In genomic region chr7:141027043-141027442, GRCh38 we compare ENCODE assay signal across 14 cellular contexts.
"Had no signal": no experiment of that assay in that cellular context is flagged by ENCODE, and none has a peak within 500 bp of the region (broad histone marks: within the 10 kb centered on the region; RNA-seq: fewer than 3 reads in every experiment).

No MANE protein-coding gene starts in this region.

- H3K4me3 Mint-ChIP-seq: activated CD8-positive, alpha-beta T cell treated with anti-CD3 and anti-CD28 coated beads for 36 hours; activated T-cell treated with anti-CD3 and anti-CD28 coated beads, Interleukin-2, amount 50 U/mL, for 72 hours had no signal

- H3K27ac Mint-ChIP-seq: activated CD8-positive, alpha-beta T cell treated with anti-CD3 and anti-CD28 coated beads for 36 hours; activated T-cell treated with anti-CD3 and anti-CD28 coated beads, Interleukin-2, amount 50 U/mL, for 72 hours had no signal

- H3K9me3 ChIP-seq: pancreas had no signal

- H3K36me3 ChIP-seq: breast epithelium, lower lobe of right lung, pancreas had no signal

- H3K27ac ChIP-seq: breast epithelium, lower lobe of right lung, pancreas had no signal

- H3K4me1 ChIP-seq: breast epithelium, lower lobe of right lung, pancreas had no signal

- ATAC-seq: activated CD8-positive, alpha-beta T cell treated with anti-CD3 and anti-CD28 coated beads for 36 hours; activated T-cell treated with anti-CD3 and anti-CD28 coated beads, Interleukin-2, amount 50 U/mL, for 72 hours; left cardiac atrium; lower lobe of right lung; pancreas had no signal

- DNase-seq: activated CD8-positive, alpha-beta memory T cell treated with anti-CD3 and anti-CD28 coated beads, Interleukin-2, amount 50 U/mL, for 4 hours; activated CD8-positive, alpha-beta T cell treated with anti-CD3 and anti-CD28 coated beads for 36 hours; activated naive CD4-positive, alpha-beta T cell; activated T-cell treated with anti-CD3 and anti-CD28 coated beads, Interleukin-2, amount 50 U/mL, for 72 hours; aorta; dermis blood vessel endothelial cell; hypothalamus; left cardiac atrium; lower lobe of right lung; naive B cell; pancreas; stimulated activated CD4-positive, alpha-beta T cell treated with anti-CD3 and anti-CD28 coated beads, Interleukin-15, amount 100 ng/mL, for 24 hours; stimulated activated CD4-positive, alpha-beta T cell treated with anti-CD3 and anti-CD28 coated beads, Interleukin-4, amount 100 ng/mL, for 24 hours had no signal

- H3K27me3 ChIP-seq: pancreas had no signal

- FAIRE-seq: pancreas had no signal

- H3K4me1 Mint-ChIP-seq: naive B cell had no signal

- H3K4me3 ChIP-seq: breast epithelium, lower lobe of right lung, pancreas had no signal
